ENCODE assay signal across 20 cellular contexts in genomic region chr6:155638200-155638599, GRCh38.
"Had no signal": no experiment of that assay in that cellular context is flagged by ENCODE, and none has a peak within 500 bp of the region (broad histone marks: within the 10 kb centered on the region; RNA-seq: fewer than 3 reads in every experiment).

No MANE protein-coding gene starts in this region.

- H3K27ac Mint-ChIP-seq: dendritic cell treated with granulocyte-macrophage colony-stimulating factor and Interleukin-4, amounts not matched to agents 40 ng/mL and 50 ng/mL, for 4 days; effector memory CD8-positive, alpha-beta T cell; immature natural killer cell; naive thymus-derived CD4-positive, alpha-beta T cell; nephron progenitor cell; stimulated activated naive B cell treated with anti-CD40 and anti-IgM and Interleukin-4, amounts not matched to agents 10 μg/mL and 1 μg/mL and 100 μg/mL, for 72 hours; type B pancreatic cell had no signal

- H3K4me3 Mint-ChIP-seq: dendritic cell treated with granulocyte-macrophage colony-stimulating factor and Interleukin-4, amounts not matched to agents 40 ng/mL and 50 ng/mL, for 4 days; effector memory CD8-positive, alpha-beta T cell; immature natural killer cell; naive thymus-derived CD4-positive, alpha-beta T cell; nephron progenitor cell; stimulated activated naive B cell treated with anti-CD40 and anti-IgM and Interleukin-4, amounts not matched to agents 10 μg/mL and 1 μg/mL and 100 μg/mL, for 72 hours; type B pancreatic cell had no signal

- H3K27me3 ChIP-seq: esophagus squamous epithelium, gastroesophageal sphincter, right lobe of liver, suprapubic skin, thyroid gland had no signal

- H3K4me1 Mint-ChIP-seq: immature natural killer cell; naive thymus-derived CD4-positive, alpha-beta T cell; stimulated activated naive B cell treated with anti-CD40 and anti-IgM and Interleukin-4, amounts not matched to agents 10 μg/mL and 1 μg/mL and 100 μg/mL, for 72 hours had no signal

- H3K9me3 ChIP-seq: esophagus squamous epithelium, thyroid gland had no signal

- H3K27ac ChIP-seq: gastroesophageal sphincter, psoas muscle, right lobe of liver, suprapubic skin, thyroid gland had no signal

- H3K36me3 ChIP-seq: esophagus squamous epithelium, gastroesophageal sphincter, right lobe of liver, suprapubic skin, thyroid gland had no signal

- H3K36me3 Mint-ChIP-seq: immature natural killer cell, type B pancreatic cell had no signal

- DNase-seq: effector memory CD8-positive, alpha-beta T cell; esophagus squamous epithelium; foreskin fibroblast; glutamatergic neuron; immature natural killer cell; left colon; left ventricle myocardium superior; naive thymus-derived CD4-positive, alpha-beta T cell; nephron progenitor cell; psoas muscle; retina; right lobe of liver; stimulated activated CD4-positive, alpha-beta T cell treated with anti-CD3 and anti-CD28 coated beads, Interleukin-4, amount 100 ng/mL, for 1 hour; stimulated activated naive B cell treated with anti-CD40 and anti-IgM and Interleukin-4, amounts not matched to agents 10 μg/mL and 1 μg/mL and 100 μg/mL, for 72 hours; thyroid gland had no signal

- H3K4me3 ChIP-seq: esophagus squamous epithelium, gastroesophageal sphincter, lung, psoas muscle, right lobe of liver, suprapubic skin, thyroid gland had no signal

- ATAC-seq: effector memory CD8-positive, alpha-beta T cell; gastroesophageal sphincter; left colon; left ventricle myocardium superior; naive thymus-derived CD4-positive, alpha-beta T cell; psoas muscle; right lobe of liver had no signal

- H3K4me1 ChIP-seq: gastroesophageal sphincter, psoas muscle, right lobe of liver, suprapubic skin, thyroid gland had no signal

- H3K27me3 Mint-ChIP-seq: dendritic cell treated with granulocyte-macrophage colony-stimulating factor and Interleukin-4, amounts not matched to agents 40 ng/mL and 50 ng/mL, for 4 days; naive thymus-derived CD4-positive, alpha-beta T cell; stimulated activated naive B cell treated with anti-CD40 and anti-IgM and Interleukin-4, amounts not matched to agents 10 μg/mL and 1 μg/mL and 100 μg/mL, for 72 hours; type B pancreatic cell had no signal
